In genomic region chr1:3389093-3389833, GRCh38 we compare ENCODE assay signal across 1 cellular context.
TF ChIP-seq lines count a peak whose summit lies in the region.

No MANE protein-coding gene starts in this region.

TF ChIP-seq in HepG2, 621 proteins besides CTCF, POLR2A, EP300 and RAD21 (continued from another document):
- TF ChIP-seq KDM2A (CRISPR knock-in tag; IDR thresholded peaks at IDR 0.05; ENCODE audit: borderline replicate concordance, low read depth): no peak
- no peak for TF ChIP-seq MTF1 (CRISPR knock-in tag; IDR thresholded peaks at IDR 0.05)
